In the genomic region with DNA sequence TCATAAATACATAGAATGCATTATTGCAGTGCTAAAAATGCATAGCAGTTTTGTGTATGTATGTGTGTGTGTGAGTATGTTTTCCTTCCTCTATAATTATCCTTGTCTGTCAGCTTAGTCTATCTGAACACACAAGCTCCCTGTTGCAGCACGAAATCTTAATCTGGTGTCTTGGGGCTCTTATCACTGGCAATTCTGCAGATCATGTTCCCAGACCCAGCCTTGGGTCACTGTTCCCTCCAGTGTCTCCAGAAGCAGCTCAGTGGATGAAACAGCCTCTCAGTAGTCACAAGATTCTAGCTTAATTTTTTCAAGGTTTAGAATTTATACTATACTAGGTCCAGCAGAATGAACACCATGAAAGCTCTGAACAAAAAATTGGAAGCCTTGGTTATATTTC, we compare ENCODE assay signal across 14 cellular contexts.
A peak's percentile ranks its signal among the peaks of the same experiment; 100 is the strongest.
DNase-seq lines count a peak whose midpoint lies in the region; TF ChIP-seq lines count a peak whose summit lies in the region.
"Had no signal": no experiment of that assay in that cellular context is flagged by ENCODE, and none has a peak within 500 bp of the region (broad histone marks: within the 10 kb centered on the region; RNA-seq: fewer than 3 reads in every experiment).

No MANE protein-coding gene starts in this region.

- no peaks in the 10 kb centered on the region for H4K20me1 ChIP-seq in mammary epithelial cell (ENCODE audit: insufficient read depth, low read length)
- H4K20me1 ChIP-seq in KMS-11 (ENCODE audit: insufficient read depth) = no peaks in the 10 kb centered on the region
- no peaks in the 10 kb centered on the region for H4K20me1 ChIP-seq in SU-DHL-6 (ENCODE audit: low read depth, low read length)

- TF ChIP-seq CTCF in MCF 10A (IDR thresholded peaks at IDR 0.05; ENCODE audit: unreplicated experiment) = no peak
- no peak for TF ChIP-seq CTCF in mammary epithelial cell (conservative IDR thresholded peaks at IDR 0.05 in 1 of 2, IDR thresholded peaks at IDR 0.05 in 1 of 2; ENCODE audit: extremely low read depth in 1 of 2, insufficient read depth in 1 of 2, low read depth in 1 of 2, low read length in 2 of 2)
- TF ChIP-seq CTCF in KMS-11 (conservative IDR thresholded peaks at IDR 0.05; ENCODE audit: low read depth, low read length) = no peak
- no peak for TF ChIP-seq CTCF in SU-DHL-6 (IDR thresholded peaks at IDR 0.05; ENCODE audit: insufficient read depth, low read length, poor library complexity, severe bottlenecking)
- no peak for TF ChIP-seq CTCF in Caco-2 (IDR thresholded peaks at IDR 0.05; ENCODE audit: insufficient read depth in 1 of 2, low read depth in 1 of 2, low read length in 1 of 2, severe bottlenecking in 1 of 2, unreplicated experiment in 1 of 2)

- no peaks in the 10 kb centered on the region for H3K27me3 Mint-ChIP-seq in MCF 10A (ENCODE audit: insufficient read depth, unreplicated experiment)
- no peaks in the 10 kb centered on the region for H3K27me3 Mint-ChIP-seq in Caco-2 (ENCODE audit: insufficient read depth, unreplicated experiment)
- H3K27me3 Mint-ChIP-seq: CD4-positive, alpha-beta T cell had no signal

- no peak overlapping the region for H3K27ac ChIP-seq in mammary epithelial cell (ENCODE audit: insufficient read depth, low read depth, low read length)
- H3K27ac ChIP-seq in KMS-11 = no peak overlapping the region
- no peak overlapping the region for H3K27ac ChIP-seq in SU-DHL-6 (ENCODE audit: low read depth, low read length)
- H3K27ac ChIP-seq in subcutaneous abdominal adipose tissue (ENCODE audit: low read depth, low read length) = peak overlapping the region; percentile 58
- H3K27ac ChIP-seq: Peyer's patch, SK-N-MC had no signal

- H3K4me2 ChIP-seq in mammary epithelial cell (ENCODE audit: insufficient read depth, low read depth, low read length) = no peak overlapping the region
- H3K4me2 ChIP-seq in KMS-11 = no peak overlapping the region
- no peak overlapping the region for H3K4me2 ChIP-seq in SU-DHL-6 (ENCODE audit: low read depth, low read length, poor library complexity, severe bottlenecking)

- in situ Hi-C loops in mammary epithelial cell (cut with MboI; ENCODE audit: low sequenced_read_pairs in 2 of 2) = no loop called here

- no peak for DNase-seq in MCF 10A (ENCODE audit: unreplicated experiment)
- DNase-seq in mammary epithelial cell = no peak
- DNase-seq in Caco-2 = no peak
- DNase-seq in cerebellar nuclear complex (lab: John Stamatoyannopoulos, UW) = no peak
- DNase-seq: Calu3; CD4-positive, alpha-beta T cell; NCI-H1092 treated with DMSO at 0.1 percent for 48 hours; NCI-H2227 treated with DMSO at 0.1 percent for 48 hours; NCI-H510A treated with DMSO at 0.1 percent for 48 hours; Peyer's patch had no signal

- H3K9me3 ChIP-seq in mammary epithelial cell (replicated peaks; ENCODE audit: insufficient read depth, low read length) (peaks cover 20% of the 10 kb centered on the region), SU-DHL-6 (ENCODE audit: insufficient read depth, low read length) (no peaks in the 10 kb centered on the region), subcutaneous abdominal adipose tissue (ENCODE audit: control insufficient read depth in 5 of 5, low read length in 5 of 5) (no peaks in the 10 kb centered on the region), Caco-2 (no peaks in the 10 kb centered on the region)
- H3K9me3 ChIP-seq: Peyer's patch had no signal

- BruUV-seq in MCF 10A (replicated peaks; lab: Mats Ljungman, UMichigan) = no TSS peak
- BruUV-seq in mammary epithelial cell (replicated peaks; lab: Mats Ljungman, UMichigan) = no TSS peak
- BruUV-seq in Caco-2 (replicated peaks; lab: Mats Ljungman, UMichigan) = no TSS peak

- H3K4me1 Mint-ChIP-seq in MCF 10A (ENCODE audit: insufficient read depth, unreplicated experiment) = peaks cover 7% of the 10 kb centered on the region
- no peaks in the 10 kb centered on the region for H3K4me1 Mint-ChIP-seq in Caco-2 (ENCODE audit: low read depth, unreplicated experiment)

- POLR2A ChIA-PET in MCF 10A (lab: Yijun Ruan, JAX) = no interaction called here
- POLR2A ChIA-PET in Caco-2 (lab: Charles Lee) = no interaction called here

- H3K9me3 Mint-ChIP-seq in MCF 10A (ENCODE audit: unreplicated experiment) (no peaks in the 10 kb centered on the region), Caco-2 (ENCODE audit: unreplicated experiment) (no peaks in the 10 kb centered on the region)
- H3K9me3 Mint-ChIP-seq: CD4-positive, alpha-beta T cell had no signal

- H3K4me3 Mint-ChIP-seq in MCF 10A (ENCODE audit: unreplicated experiment) (no peak overlapping the region), Caco-2 (ENCODE audit: unreplicated experiment) (no peak overlapping the region)
- H3K4me3 Mint-ChIP-seq: CD4-positive, alpha-beta T cell had no signal

- H3K36me3 ChIP-seq in mammary epithelial cell (ENCODE audit: insufficient read depth, low read length) = no peaks in the 10 kb centered on the region
- H3K36me3 ChIP-seq in KMS-11 (ENCODE audit: insufficient read depth) = no peaks in the 10 kb centered on the region
- no peaks in the 10 kb centered on the region for H3K36me3 ChIP-seq in SU-DHL-6 (ENCODE audit: low read length)
- no peaks in the 10 kb centered on the region for H3K36me3 ChIP-seq in subcutaneous abdominal adipose tissue (ENCODE audit: control insufficient read depth in 5 of 5, insufficient read depth in 5 of 5, low read length in 5 of 5)
- no peaks in the 10 kb centered on the region for H3K36me3 ChIP-seq in Caco-2 (ENCODE audit: control insufficient read depth, insufficient read depth, low read length)
- H3K36me3 ChIP-seq: Peyer's patch had no signal

- H3K27ac Mint-ChIP-seq in MCF 10A (ENCODE audit: low read depth, unreplicated experiment) (peak overlapping the region; percentile 47), Caco-2 (ENCODE audit: unreplicated experiment) (no peak overlapping the region)
- H3K27ac Mint-ChIP-seq: CD4-positive, alpha-beta T cell had no signal

- H3K36me3 Mint-ChIP-seq in MCF 10A (ENCODE audit: insufficient read depth, unreplicated experiment) (no peaks in the 10 kb centered on the region), Caco-2 (ENCODE audit: insufficient read depth, unreplicated experiment) (no peaks in the 10 kb centered on the region)

- no peak overlapping the region for H2AFZ ChIP-seq in mammary epithelial cell (ENCODE audit: low read depth, low read length)
- 0 out of 2 replicates have a peak overlapping the region, but pooled peaks have one; percentile 5 for H2AFZ ChIP-seq in KMS-11 (ENCODE audit: low read depth)
- peak overlapping the region; percentile 71 for H2AFZ ChIP-seq in SU-DHL-6 (ENCODE audit: low read depth, low read length, severe bottlenecking)

- CTCF ChIA-PET in MCF 10A (lab: Yijun Ruan, JAX) (interaction anchor here (0.6 kb wide), 1 partner anchor 336 kb away, joined by 3 read pairs; no protein-coding TSS in a partner anchor), mammary epithelial cell (lab: Charles Lee; ENCODE audit: low non-redundant PET) (no interaction called here), Caco-2 (lab: Charles Lee) (no interaction called here)

- H3K9ac ChIP-seq in mammary epithelial cell (ENCODE audit: insufficient read depth, low read length) = no peak overlapping the region
- no peak overlapping the region for H3K9ac ChIP-seq in KMS-11
- no peak overlapping the region for H3K9ac ChIP-seq in SU-DHL-6 (ENCODE audit: low read length)
- H3K9ac ChIP-seq in subcutaneous abdominal adipose tissue (ENCODE audit: low read length in 5 of 5) = peak overlapping the region in 1 of 5 donors; percentile 44

- no peaks in the 10 kb centered on the region for H3K27me3 ChIP-seq in mammary epithelial cell (ENCODE audit: insufficient read depth, low read length)
- H3K27me3 ChIP-seq in KMS-11 (ENCODE audit: insufficient read depth, low read depth) = no peaks in the 10 kb centered on the region
- no peaks in the 10 kb centered on the region for H3K27me3 ChIP-seq in SU-DHL-6 (ENCODE audit: low read length)
- H3K27me3 ChIP-seq in subcutaneous abdominal adipose tissue (ENCODE audit: control insufficient read depth in 5 of 5, insufficient read depth in 4 of 5, low read length in 5 of 5) = no peaks in the 10 kb centered on the region
- H3K27me3 ChIP-seq in Caco-2 (replicated peaks; ENCODE audit: control insufficient read depth, insufficient read depth, low read length) = no peaks in the 10 kb centered on the region
- H3K27me3 ChIP-seq: Peyer's patch had no signal

- H3K4me3 ChIP-seq in mammary epithelial cell (replicated peaks in 1 of 3; ENCODE audit: insufficient read depth in 1 of 3, low read depth in 2 of 3, low read length in 3 of 3) (no peak overlapping the region), KMS-11 (IDR thresholded peaks at IDR 0.05; ENCODE audit: insufficient read depth, low read depth, low read length) (no peak overlapping the region), SU-DHL-6 (ENCODE audit: insufficient read depth, low read length, poor library complexity, severe bottlenecking) (no peak overlapping the region), subcutaneous abdominal adipose tissue (ENCODE audit: low read depth in 1 of 5, low read length in 5 of 5) (no peak overlapping the region), Caco-2 (ENCODE audit: low read depth, low read length) (no peak overlapping the region)
- H3K4me3 ChIP-seq: Peyer's patch, SK-N-MC had no signal

- H3K79me2 ChIP-seq in mammary epithelial cell (ENCODE audit: insufficient read depth, low read length) = no peaks in the 10 kb centered on the region
- H3K79me2 ChIP-seq in KMS-11 (ENCODE audit: insufficient read depth, low read depth) = no peaks in the 10 kb centered on the region
- H3K79me2 ChIP-seq in SU-DHL-6 (ENCODE audit: insufficient read depth, low read length) = no peaks in the 10 kb centered on the region

- no peaks in the 10 kb centered on the region for H3K4me1 ChIP-seq in mammary epithelial cell (ENCODE audit: insufficient read depth, low read length)
- H3K4me1 ChIP-seq in KMS-11 (ENCODE audit: low read depth, poor library complexity, severe bottlenecking) = no peaks in the 10 kb centered on the region
- H3K4me1 ChIP-seq in subcutaneous abdominal adipose tissue (ENCODE audit: control insufficient read depth in 5 of 5, insufficient read depth in 5 of 5, low read length in 5 of 5) = peaks cover 0 to 33% (median 10%) of the 10 kb centered on the region in 5 donors
- no peaks in the 10 kb centered on the region for H3K4me1 ChIP-seq in Caco-2
- H3K4me1 ChIP-seq: Peyer's patch had no signal

- no peaks in the 10 kb centered on the region for H3K9me2 ChIP-seq in SU-DHL-6 (replicated peaks; ENCODE audit: insufficient read depth, low read length)

- H3F3A ChIP-seq in SU-DHL-6 (ENCODE audit: insufficient read depth) = no peaks in the 10 kb centered on the region

- WGBS in mammary epithelial cell (ENCODE audit: low coverage, missing lambda C conversion rate) = 18% methylated on average over 1 of the region's 1 CpG

- intact Hi-C loops in MCF 10A (cut with micrococcal nuclease) = no loop called here
- intact Hi-C loops in mammary epithelial cell (cut with micrococcal nuclease) = no loop called here
- intact Hi-C loops in Caco-2 (cut with micrococcal nuclease; ENCODE audit: unreplicated experiment) = no loop called here

- dilution Hi-C loops in mammary epithelial cell (cut with HindIII; ENCODE audit: low sequenced_read_pairs) = no loop called here
